ENCODE assay signal across 20 cellular contexts in genomic region chr3:31188112-31188511, GRCh38.
"Had no signal": no experiment of that assay in that cellular context is flagged by ENCODE, and none has a peak within 500 bp of the region (broad histone marks: within the 10 kb centered on the region; RNA-seq: fewer than 3 reads in every experiment).

No MANE protein-coding gene starts in this region.

- DNase-seq: activated CD4-positive, alpha-beta T cell treated with anti-CD3 and anti-CD28 coated beads for 1 hour; activated CD4-positive, alpha-beta T cell treated with anti-CD3 and anti-CD28 coated beads, Interleukin-2, amount 50 U/mL, for 48 hours; activated CD8-positive, alpha-beta memory T cell treated with anti-CD3 and anti-CD28 coated beads, Interleukin-2, amount 10 ng/mL, durations not matched to agents 7 days and 5 days; activated naive CD4-positive, alpha-beta T cell treated with anti-CD3 and anti-CD28 coated beads, Interleukin-2, amount 10 ng/mL, durations not matched to agents 7 days and 5 days; activated T-cell treated with anti-CD3 and anti-CD28 coated beads, Interleukin-2, amount 50 U/mL, for 1 hour; body of pancreas; glutamatergic neuron; left cardiac atrium; mucosa of descending colon; naive thymus-derived CD8-positive, alpha-beta T cell; pancreas; testis had no signal

- H3K27me3 Mint-ChIP-seq: activated CD8-positive, alpha-beta memory T cell treated with anti-CD3 and anti-CD28 coated beads, Interleukin-2, amount 10 ng/mL, durations not matched to agents 7 days and 5 days; central memory CD8-positive, alpha-beta T cell; naive thymus-derived CD8-positive, alpha-beta T cell; stimulated activated naive CD8-positive, alpha-beta T cell treated with anti-CD3 and anti-CD28 coated beads, Interleukin-15, Interleukin-2, amounts not matched to agents 100 ng/mL and 50 ng/mL, for 24 hours had no signal

- H3K9me3 Mint-ChIP-seq: activated T-helper 2 cell treated with anti-CD3 and anti-CD28 coated beads, Interferon-gamma antibody, Interleukin-2, Interleukin-4, amounts not matched to agents 10 μg/mL and 5 μg/mL and 100 μg/mL, durations not matched to agents 14 hours and 24 hours and 36 hours; central memory CD8-positive, alpha-beta T cell; naive thymus-derived CD8-positive, alpha-beta T cell had no signal

- H3K9me3 ChIP-seq: body of pancreas, esophagus muscularis mucosa, mucosa of descending colon, pancreas, testis had no signal

- H3K27ac Mint-ChIP-seq: activated CD8-positive, alpha-beta memory T cell treated with anti-CD3 and anti-CD28 coated beads, Interleukin-2, amount 10 ng/mL, durations not matched to agents 7 days and 5 days; activated naive CD4-positive, alpha-beta T cell treated with anti-CD3 and anti-CD28 coated beads, Interleukin-2, amount 10 ng/mL, durations not matched to agents 7 days and 5 days; activated T-helper 2 cell treated with anti-CD3 and anti-CD28 coated beads, Interferon-gamma antibody, Interleukin-2, Interleukin-4, amounts not matched to agents 10 μg/mL and 5 μg/mL and 100 μg/mL, durations not matched to agents 14 hours and 24 hours and 36 hours; stimulated activated naive CD8-positive, alpha-beta T cell treated with anti-CD3 and anti-CD28 coated beads, Interleukin-15, Interleukin-2, amounts not matched to agents 100 ng/mL and 50 ng/mL, for 24 hours had no signal

- H3K36me3 ChIP-seq: esophagus muscularis mucosa, pancreas had no signal

- H3K4me2 ChIP-seq: smooth muscle cell had no signal

- H3K27ac ChIP-seq: body of pancreas, pancreas, testis, VCaP had no signal

- H3K27me3 ChIP-seq: body of pancreas, esophagus muscularis mucosa, pancreas, testis had no signal

- H3K4me3 ChIP-seq: body of pancreas, coronary artery, esophagus muscularis mucosa, lung, mucosa of descending colon, pancreas, smooth muscle cell, testis had no signal

- ATAC-seq: activated CD8-positive, alpha-beta memory T cell treated with anti-CD3 and anti-CD28 coated beads, Interleukin-2, amount 10 ng/mL, durations not matched to agents 7 days and 5 days; body of pancreas; naive thymus-derived CD8-positive, alpha-beta T cell; pancreas had no signal

- H3K4me1 Mint-ChIP-seq: activated CD8-positive, alpha-beta memory T cell treated with anti-CD3 and anti-CD28 coated beads, Interleukin-2, amount 10 ng/mL, durations not matched to agents 7 days and 5 days; activated naive CD4-positive, alpha-beta T cell treated with anti-CD3 and anti-CD28 coated beads, Interleukin-2, amount 10 ng/mL, durations not matched to agents 7 days and 5 days; central memory CD8-positive, alpha-beta T cell had no signal

- H3K4me1 ChIP-seq: body of pancreas, pancreas, testis had no signal

- H3K4me3 Mint-ChIP-seq: activated CD8-positive, alpha-beta memory T cell treated with anti-CD3 and anti-CD28 coated beads, Interleukin-2, amount 10 ng/mL, durations not matched to agents 7 days and 5 days; activated naive CD4-positive, alpha-beta T cell treated with anti-CD3 and anti-CD28 coated beads, Interleukin-2, amount 10 ng/mL, durations not matched to agents 7 days and 5 days; central memory CD8-positive, alpha-beta T cell; naive thymus-derived CD8-positive, alpha-beta T cell; stimulated activated naive CD8-positive, alpha-beta T cell treated with anti-CD3 and anti-CD28 coated beads, Interleukin-15, Interleukin-2, amounts not matched to agents 100 ng/mL and 50 ng/mL, for 24 hours had no signal

- H3K36me3 Mint-ChIP-seq: activated CD8-positive, alpha-beta memory T cell treated with anti-CD3 and anti-CD28 coated beads, Interleukin-2, amount 10 ng/mL, durations not matched to agents 7 days and 5 days; naive thymus-derived CD8-positive, alpha-beta T cell had no signal
